ENCODE assay signal across 9 cellular contexts in genomic region chr10:95273393-95274312, GRCh38. TPM values are rescaled to one million over a fixed set of nuclear protein-coding genes. Genes with fewer than 3 reads are reported as not detected.
A peak's percentile ranks its signal among the peaks of the same experiment; 100 is the strongest.
DNase-seq lines count a peak whose midpoint lies in the region; FAIRE-seq and TF ChIP-seq lines count a peak whose summit lies in the region.
"Had no signal": no experiment of that assay in that cellular context is flagged by ENCODE, and none has a peak within 500 bp of the region (broad histone marks: within the 10 kb centered on the region; RNA-seq: fewer than 3 reads in every experiment).

No MANE protein-coding gene starts in this region.

- peaks cover 43% of the 10 kb centered on the region for H3K4me1 ChIP-seq in GM23248 (ENCODE audit: insufficient read depth)
- peaks cover 44% of the 10 kb centered on the region for H3K4me1 ChIP-seq in hepatocyte (ENCODE audit: insufficient read depth)
- H3K4me1 ChIP-seq in small intestine (ENCODE audit: control insufficient read depth in 2 of 2, insufficient read depth in 1 of 2, low read depth in 1 of 2, low read length in 1 of 2): peaks cover 11 to 21% of the 10 kb centered on the region in 2 donors

- H3K4me2 ChIP-seq in GM23248 (ENCODE audit: unreplicated experiment) (peak overlapping the region; percentile 76), hepatocyte (peak overlapping the region; percentile 58)
- H3K4me2 ChIP-seq: neural progenitor cell had no signal

- DNase-seq in GM23248 (peak; percentile 90), astrocyte of the hippocampus (ENCODE audit: low read depth, low spot score) (peak; percentile 76), hepatocyte (ENCODE audit: low spot score) (peak; percentile 80), small intestine (peak; percentile 89), activated gamma-delta T cell treated with Interleukin-2 at 50 U/mL for 16 hours (no peak), 8988T (no peak), GOT3 (lab: John Stamatoyannopoulos, UW) (no peak)
- DNase-seq in stimulated activated naive CD4-positive, alpha-beta T cell treated with Interleukin-2 at 50 U/mL for 16 hours (lab: John Stamatoyannopoulos, UW): no peak

- 15 to 18% methylated on average over 13 of the region's 13 CpGs for WGBS in GM23248 (ENCODE audit: low coverage in 1 of 2, low lambda C conversion rate in 2 of 2, missing lambda C conversion rate in 2 of 2), 2 experiments
- 40% methylated on average over 13 of the region's 13 CpGs for WGBS in hepatocyte (ENCODE audit: low lambda C conversion rate, missing lambda C conversion rate)
- WGBS in small intestine, 3 donors: 27 to 45% (median 42%) methylated on average over 13 of the region's 13 CpGs

- H3K4me3 ChIP-seq in GM23248 (peak overlapping the region; percentile 48), hepatocyte (no peak overlapping the region), small intestine (ENCODE audit: low read depth in 1 of 2, low read length in 2 of 2) (no peak overlapping the region)
- H3K4me3 ChIP-seq: neural progenitor cell had no signal

- no peak for TF ChIP-seq CTCF in hepatocyte (IDR thresholded peaks at IDR 0.05; ENCODE audit: poor library complexity)

- peak overlapping the region; percentile 73 for H3K27ac ChIP-seq in GM23248
- peak overlapping the region; percentile 84 for H3K27ac ChIP-seq in hepatocyte
- peak overlapping the region; percentile 76 to 91 for H3K27ac ChIP-seq in small intestine (ENCODE audit: low read depth in 1 of 2, low read length in 1 of 2)
- H3K27ac ChIP-seq: neural progenitor cell had no signal

- H3K9ac ChIP-seq in GM23248: peak overlapping the region; percentile 67
- H3K9ac ChIP-seq: neural progenitor cell had no signal

- H3K9me3 ChIP-seq in GM23248 (ENCODE audit: low read depth) (no peaks in the 10 kb centered on the region), hepatocyte (ENCODE audit: low read depth) (no peaks in the 10 kb centered on the region), small intestine (ENCODE audit: control insufficient read depth, low read depth) (no peaks in the 10 kb centered on the region)

- H3K36me3 ChIP-seq in GM23248 (ENCODE audit: low read depth): no peaks in the 10 kb centered on the region
- H3K36me3 ChIP-seq in hepatocyte (replicated peaks; ENCODE audit: insufficient read depth, low read depth): no peaks in the 10 kb centered on the region
- peaks cover 2 to 3% of the 10 kb centered on the region in 2 donors for H3K36me3 ChIP-seq in small intestine (ENCODE audit: control insufficient read depth in 2 of 2, insufficient read depth in 2 of 2, low read length in 2 of 2)
- H3K36me3 ChIP-seq: neural progenitor cell had no signal

- H3F3A ChIP-seq in GM23248 (ENCODE audit: insufficient read depth): peaks cover 32% of the 10 kb centered on the region

- H3K9me2 ChIP-seq in GM23248 (ENCODE audit: insufficient read depth): no peaks in the 10 kb centered on the region
- H3K9me2 ChIP-seq in hepatocyte (replicated peaks; ENCODE audit: insufficient read depth): no peaks in the 10 kb centered on the region

- H4K20me1 ChIP-seq in GM23248 (ENCODE audit: insufficient read depth) (no peaks in the 10 kb centered on the region), hepatocyte (ENCODE audit: insufficient read depth, poor library complexity, severe bottlenecking) (no peaks in the 10 kb centered on the region)

- H2AFZ ChIP-seq in GM23248: peak overlapping the region; percentile 65
- no peak overlapping the region for H2AFZ ChIP-seq in hepatocyte
- H2AFZ ChIP-seq: neural progenitor cell had no signal

- H3K79me2 ChIP-seq in GM23248 (ENCODE audit: insufficient read depth) (peaks cover 78% of the 10 kb centered on the region), hepatocyte (peaks cover 81% of the 10 kb centered on the region)

- FAIRE-seq in small intestine (lab: Jason Lieb, UNC): no peak

- in situ Hi-C loops in GM23248 (cut with MboI): no loop called here

- H3K27me3 ChIP-seq in GM23248 (replicated peaks; ENCODE audit: insufficient read depth): no peaks in the 10 kb centered on the region
- H3K27me3 ChIP-seq in hepatocyte: no peaks in the 10 kb centered on the region
- H3K27me3 ChIP-seq in small intestine (ENCODE audit: control insufficient read depth in 2 of 2, insufficient read depth in 2 of 2, low read length in 2 of 2): no peaks in the 10 kb centered on the region
- H3K27me3 ChIP-seq: neural progenitor cell had no signal

RNA-seq across cellular contexts. Expression of gene PDLIM1, which starts 17.1 kb away (rescaled TPM):
- total RNA-seq in GM23248 (2014; rRNA removed; shearing (Covaris generic)): 16.3 and 32.0 TPM in 2 replicates
- polyA plus RNA-seq in GM23248 (2016; fragmentation: Nextera tagmentation; extraction: Ambion mirVana) (143 and 147 TPM in 2 replicates), hepatocyte (176 TPM in 2 replicates), small intestine (100 to 1,000 TPM; 206 to 572 (median 368) TPM)
- total RNA-seq in hepatocyte: 58.2 and 61.0 TPM in 2 replicates

Comparison
In these comparisons a context has a peak if more than half of its experiments do, and no peak if none do; other contexts are left out.
1. DNase-seq: peak in GM23248 (single experiment), astrocyte of the hippocampus (single experiment), hepatocyte (single experiment) and small intestine (single experiment); none in stimulated activated naive CD4-positive, alpha-beta T cell treated with Interleukin-2 at 50 U/mL for 16 hours (single experiment), activated gamma-delta T cell treated with Interleukin-2 at 50 U/mL for 16 hours (single experiment), 8988T (single experiment) and GOT3 (single experiment).
2. Peak in every context shown above with its lines, with median percentiles within 50 percentile points of each other: H3K27ac ChIP-seq.